In the genomic region with DNA sequence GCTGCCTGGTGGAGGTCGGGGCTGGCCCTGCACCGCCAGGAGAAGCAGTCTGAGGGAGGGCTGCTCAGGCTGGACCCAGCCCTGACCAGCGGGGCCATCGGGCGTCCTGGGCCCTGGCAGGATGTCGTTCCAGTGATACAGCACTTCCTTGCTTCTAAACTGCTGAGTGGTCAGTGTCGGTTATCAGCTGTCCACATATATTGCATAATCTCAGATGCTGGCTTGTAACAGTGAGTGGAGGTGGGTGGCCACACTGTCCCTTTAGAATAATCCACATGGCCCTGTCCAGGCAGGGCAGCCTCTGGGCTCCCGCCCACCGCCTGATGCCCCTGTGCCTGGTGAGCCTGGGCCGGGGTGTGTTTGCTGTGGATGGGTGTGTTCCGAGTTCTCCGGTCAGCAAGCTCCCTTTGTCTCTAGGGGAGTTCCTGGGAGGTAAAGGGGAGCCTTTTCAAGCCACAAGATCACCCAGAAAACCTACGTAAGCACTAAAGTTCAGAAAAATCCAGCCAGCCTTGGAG, we compare ENCODE assay signal across 25 cellular contexts.
DNase-seq lines count a peak whose midpoint lies in the region; ATAC-seq and TF ChIP-seq lines count a peak whose summit lies in the region.
"Had no signal": no experiment of that assay in that cellular context is flagged by ENCODE, and none has a peak within 500 bp of the region (broad histone marks: within the 10 kb centered on the region; RNA-seq: fewer than 3 reads in every experiment).

No MANE protein-coding gene starts in this region.

- 81 to 84% methylated on average over 13 of the region's 13 CpGs for WGBS in aorta, 2 donors

- H3K9me3 ChIP-seq in left ventricle myocardium inferior (replicated peaks): no peaks in the 10 kb centered on the region
- H3K9me3 ChIP-seq in aorta (ENCODE audit: control insufficient read depth, low read length): no peaks in the 10 kb centered on the region

- H3K27ac ChIP-seq in left ventricle myocardium inferior (replicated peaks) (no peak overlapping the region), aorta (ENCODE audit: low read depth in 1 of 2, low read length in 2 of 2) (no peak overlapping the region)

- ATAC-seq in Right ventricle myocardium inferior: peak; percentile 66
- ATAC-seq in memory B cell (ENCODE audit: low read depth): no peak
- ATAC-seq in aorta (ENCODE audit: low FRiP score): peak; percentile 17

- peak; percentile 60 for DNase-seq in Right ventricle myocardium inferior (ENCODE audit: missing footprints)
- DNase-seq in left ventricle myocardium inferior: no peak
- peak; percentile 42 for DNase-seq in choroid plexus epithelial cell (ENCODE audit: low read depth)
- no peak for DNase-seq in memory B cell (ENCODE audit: low spot score in 2 of 2)
- DNase-seq in aorta: no peak
- DNase-seq in NCI-H2196 (lab: John Stamatoyannopoulos, UW; ENCODE audit: unreplicated experiment): no peak
- no peak for DNase-seq in SK-N-DZ (ENCODE audit: low spot score)
- DNase-seq in G401 (ENCODE audit: low spot score): no peak
- DNase-seq: 8988T; activated CD4-positive, alpha-beta T cell treated with anti-CD3 and anti-CD28 coated beads for 4 hours; activated CD8-positive, alpha-beta memory T cell treated with anti-CD3 and anti-CD28 coated beads, Interleukin-2, amount 50 U/mL, for 48 hours; activated naive CD4-positive, alpha-beta T cell; CD4-positive, CD25-positive, alpha-beta regulatory T cell; dermis blood vessel endothelial cell; DND-41; glutamatergic neuron; midbrain; NCI-H1436; NCI-H2227 treated with DMSO at 0.1 percent for 48 hours; occipital lobe; SHP77; small intestine; T-helper 2 cell had no signal

- H3K4me3 ChIP-seq in left ventricle myocardium inferior: no peak overlapping the region
- H3K4me3 ChIP-seq in choroid plexus epithelial cell (ENCODE audit: low read depth, low read length): no peak overlapping the region
- H3K4me3 ChIP-seq in aorta (ENCODE audit: low read length in 2 of 2): no peak overlapping the region

- H3K4me3 Mint-ChIP-seq in memory B cell: peak overlapping the region; percentile 80
- H3K4me3 Mint-ChIP-seq: brain; CD4-positive, CD25-positive, alpha-beta regulatory T cell; type B pancreatic cell had no signal

- intact Hi-C loops in Right ventricle myocardium inferior (cut with DNase I): no loop called here
- intact Hi-C loops in left ventricle myocardium inferior (cut with micrococcal nuclease): no loop called here
- intact Hi-C loops in aorta (cut with DNase I): no loop called here

- peaks cover 50% of the 10 kb centered on the region for H3K4me1 Mint-ChIP-seq in memory B cell

- H3K27me3 ChIP-seq in left ventricle myocardium inferior (ENCODE audit: low read depth) (no peaks in the 10 kb centered on the region), aorta (ENCODE audit: control insufficient read depth in 1 of 2, insufficient read depth in 2 of 2, low read length in 1 of 2) (no peaks in the 10 kb centered on the region)

- peak overlapping the region; percentile 80 for H3K27ac Mint-ChIP-seq in memory B cell
- H3K27ac Mint-ChIP-seq: CD4-positive, CD25-positive, alpha-beta regulatory T cell; type B pancreatic cell had no signal

- H3K4me1 ChIP-seq in left ventricle myocardium inferior (peaks cover 12% of the 10 kb centered on the region), aorta (ENCODE audit: control insufficient read depth in 1 of 2, insufficient read depth in 2 of 2, low read length in 2 of 2) (no peaks in the 10 kb centered on the region)

- in situ Hi-C loops in G401 (cut with HindIII; ENCODE audit: low sequenced_read_pairs): no loop called here

- H3K27me3 Mint-ChIP-seq in memory B cell: no peaks in the 10 kb centered on the region
- H3K27me3 Mint-ChIP-seq: CD4-positive, CD25-positive, alpha-beta regulatory T cell; type B pancreatic cell had no signal

- H3K9me3 Mint-ChIP-seq in memory B cell: no peaks in the 10 kb centered on the region
- H3K9me3 Mint-ChIP-seq: CD4-positive, CD25-positive, alpha-beta regulatory T cell; type B pancreatic cell had no signal

- no peaks in the 10 kb centered on the region for H3K36me3 Mint-ChIP-seq in memory B cell
- H3K36me3 Mint-ChIP-seq: brain; CD4-positive, CD25-positive, alpha-beta regulatory T cell; type B pancreatic cell had no signal

- TF ChIP-seq CTCF in left ventricle myocardium inferior (IDR thresholded peaks at IDR 0.05; ENCODE audit: borderline replicate concordance) (no peak), choroid plexus epithelial cell (conservative IDR thresholded peaks at IDR 0.05; ENCODE audit: low read depth, low read length) (no peak)

- H3K36me3 ChIP-seq in left ventricle myocardium inferior (no peaks in the 10 kb centered on the region), aorta (ENCODE audit: control insufficient read depth in 1 of 2, insufficient read depth in 2 of 2, low read length in 1 of 2) (no peaks in the 10 kb centered on the region)

Comparison
In these comparisons a context has a peak if more than half of its experiments do, and no peak if none do; other contexts are left out.
1. DNase-seq: peak in Right ventricle myocardium inferior (single experiment) and choroid plexus epithelial cell (single experiment); none in left ventricle myocardium inferior (single experiment), memory B cell (0 of 2), aorta (0 of 2), NCI-H2196 (single experiment), SK-N-DZ (single experiment) and G401 (single experiment).